ENCODE assay signal across 10 cellular contexts in genomic region chr18:48547456-48548403, GRCh38. TPM values are rescaled to one million over a fixed set of nuclear protein-coding genes. Genes with fewer than 3 reads are reported as not detected.
DNase-seq lines count a peak whose midpoint lies in the region; ATAC-seq and TF ChIP-seq lines count a peak whose summit lies in the region.
"Had no signal": no experiment of that assay in that cellular context is flagged by ENCODE, and none has a peak within 500 bp of the region (broad histone marks: within the 10 kb centered on the region; RNA-seq: fewer than 3 reads in every experiment).

No MANE protein-coding gene starts in this region.

- no peak overlapping the region for H3K4me2 ChIP-seq in mesenchymal stem cell (ENCODE audit: low read length, poor library complexity, severe bottlenecking)

- H3K14ac ChIP-seq in mesenchymal stem cell (ENCODE audit: low read length in 2 of 2) = peak overlapping the region in 1 of 2 experiments; percentile 68

- peaks cover 48% of the 10 kb centered on the region for H3K79me1 ChIP-seq in mesenchymal stem cell (replicated peaks; ENCODE audit: low read length, poor library complexity, severe bottlenecking)

- H2BK15ac ChIP-seq in mesenchymal stem cell (ENCODE audit: low read depth, poor library complexity, severe bottlenecking) = no peak overlapping the region

- H3K4me1 ChIP-seq in mesenchymal stem cell (ENCODE audit: control insufficient read depth, insufficient read depth, low read depth, low read length) = peaks cover 54% of the 10 kb centered on the region

- peak overlapping the region; percentile 49 to 82 for H3K18ac ChIP-seq in mesenchymal stem cell (ENCODE audit: low read depth in 1 of 2, low read length in 2 of 2)

- no peak overlapping the region for H2AFZ ChIP-seq in mesenchymal stem cell (ENCODE audit: low read depth, low read length)

- no peak overlapping the region for H3K4me3 ChIP-seq in epithelial cell of esophagus (ENCODE audit: low read length)
- H3K4me3 ChIP-seq in mesenchymal stem cell (ENCODE audit: insufficient read depth in 1 of 2, low read depth in 1 of 2, low read length in 2 of 2) = no peak overlapping the region
- H3K4me3 ChIP-seq: spleen had no signal

- H2BK5ac ChIP-seq in mesenchymal stem cell (ENCODE audit: low read depth, low read length, poor library complexity, severe bottlenecking) = no peak overlapping the region

- H2BK12ac ChIP-seq in mesenchymal stem cell (ENCODE audit: low read length in 2 of 2) = peak overlapping the region; percentile 70 to 94

- H2AK5ac ChIP-seq in mesenchymal stem cell (ENCODE audit: low read length, severe bottlenecking) = peak overlapping the region; percentile 92

- peaks cover 5 to 10% of the 10 kb centered on the region in 2 experiments for H3K36me3 ChIP-seq in mesenchymal stem cell (ENCODE audit: control insufficient read depth in 1 of 2, insufficient read depth in 2 of 2, low read depth in 1 of 2, low read length in 2 of 2)
- H3K36me3 ChIP-seq: spleen had no signal

- peak; percentile 93 for DNase-seq in AG08395 (ENCODE audit: low spot score)
- peak; percentile 24 for DNase-seq in NCI-H1048 (lab: John Stamatoyannopoulos, UW)
- DNase-seq in epithelial cell of esophagus (ENCODE audit: low read depth) = peak; percentile 96
- peak; percentile 91 for DNase-seq in mesenchymal stem cell
- no peak for DNase-seq in GM19240 (ENCODE audit: insufficient read length, low spot score)
- no peak for DNase-seq in SKM-1 treated with dmso at 0.1 percent for 144 hours (lab: John Stamatoyannopoulos, UW; ENCODE audit: unreplicated experiment)
- DNase-seq: DMS53, spleen had no signal

- H3K23ac ChIP-seq in mesenchymal stem cell (ENCODE audit: low read length in 2 of 2) = no peak overlapping the region

- H2BK120ac ChIP-seq in mesenchymal stem cell (ENCODE audit: low read depth, low read length) = peak overlapping the region; percentile 54

- peak overlapping the region; percentile 34 for H4K91ac ChIP-seq in mesenchymal stem cell (ENCODE audit: low read length)

- H3K9ac ChIP-seq in mesenchymal stem cell (ENCODE audit: low read length) = peak overlapping the region; percentile 61

- no peak for TF ChIP-seq CTCF in epithelial cell of esophagus (IDR thresholded peaks at IDR 0.05; ENCODE audit: insufficient read depth, low read depth, low read length, missing control alignments)

- peak overlapping the region; percentile 46 to 57 for H3K4ac ChIP-seq in mesenchymal stem cell (ENCODE audit: low read depth in 1 of 2, low read length in 2 of 2)

- WGBS in mesenchymal stem cell = 87% methylated on average over 13 of the region's 13 CpGs

- no peaks in the 10 kb centered on the region for H3K27me3 ChIP-seq in mesenchymal stem cell (ENCODE audit: control insufficient read depth in 1 of 2, insufficient read depth in 1 of 2, low read length in 2 of 2)
- H3K27me3 ChIP-seq: spleen had no signal

- H3K9me3 ChIP-seq in mesenchymal stem cell (ENCODE audit: control insufficient read depth, low read length) = no peaks in the 10 kb centered on the region
- H3K9me3 ChIP-seq: spleen had no signal

- H4K8ac ChIP-seq in mesenchymal stem cell (ENCODE audit: low read length) = no peak overlapping the region

- ATAC-seq in HG02840 (IDR thresholded peaks at IDR 0.05; ENCODE audit: low FRiP score, unreplicated experiment) = no peak
- ATAC-seq in GM19455 (IDR thresholded peaks at IDR 0.05; ENCODE audit: unreplicated experiment) = no peak

- peak overlapping the region; percentile 65 for H3K27ac ChIP-seq in mesenchymal stem cell (ENCODE audit: low read length, poor library complexity, severe bottlenecking)
- H3K27ac ChIP-seq: spleen had no signal

RNA-seq across cellular contexts. Expression of gene CTIF, which starts 8.9 kb away (rescaled TPM):
- 39.3 TPM for polyA plus RNA-seq in mesenchymal stem cell (2013, experiment 1 of 2)
- polyA plus RNA-seq in mesenchymal stem cell (2013, experiment 2 of 2) = 37.2 TPM

Comparison
In these comparisons a context has a peak if more than half of its experiments do, and no peak if none do; other contexts are left out.
1. DNase-seq: peak in AG08395 (single experiment), NCI-H1048 (single experiment), epithelial cell of esophagus (single experiment) and mesenchymal stem cell (single experiment); none in GM19240 (single experiment) and SKM-1 treated with dmso at 0.1 percent for 144 hours (single experiment).